ENCODE assay signal across 1 cellular context in the genomic region with DNA sequence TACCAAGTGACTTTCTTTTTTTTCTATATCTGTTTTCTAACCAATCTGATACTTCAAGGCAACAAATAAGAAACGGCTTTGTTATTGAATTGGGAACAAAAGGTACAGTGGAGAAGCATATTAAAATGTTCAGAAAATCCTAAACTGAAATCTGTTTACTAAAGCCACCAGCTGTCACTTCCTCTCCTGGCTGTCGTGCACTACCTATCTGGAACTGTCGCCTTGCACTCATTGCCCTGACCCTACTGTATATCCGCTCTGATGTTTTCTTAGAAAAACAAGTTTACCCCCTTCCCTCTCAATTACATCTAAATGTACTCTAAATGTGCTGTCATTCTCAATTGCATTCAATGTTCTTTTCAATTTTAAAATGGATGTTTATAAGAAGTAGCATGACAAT.
TF ChIP-seq lines count a peak whose summit lies in the region.

No MANE protein-coding gene starts in this region.

TF ChIP-seq in GM23338, 12 proteins besides CTCF, POLR2A, EP300 and RAD21 (continued from another document):
- TF ChIP-seq, protein P1, sequence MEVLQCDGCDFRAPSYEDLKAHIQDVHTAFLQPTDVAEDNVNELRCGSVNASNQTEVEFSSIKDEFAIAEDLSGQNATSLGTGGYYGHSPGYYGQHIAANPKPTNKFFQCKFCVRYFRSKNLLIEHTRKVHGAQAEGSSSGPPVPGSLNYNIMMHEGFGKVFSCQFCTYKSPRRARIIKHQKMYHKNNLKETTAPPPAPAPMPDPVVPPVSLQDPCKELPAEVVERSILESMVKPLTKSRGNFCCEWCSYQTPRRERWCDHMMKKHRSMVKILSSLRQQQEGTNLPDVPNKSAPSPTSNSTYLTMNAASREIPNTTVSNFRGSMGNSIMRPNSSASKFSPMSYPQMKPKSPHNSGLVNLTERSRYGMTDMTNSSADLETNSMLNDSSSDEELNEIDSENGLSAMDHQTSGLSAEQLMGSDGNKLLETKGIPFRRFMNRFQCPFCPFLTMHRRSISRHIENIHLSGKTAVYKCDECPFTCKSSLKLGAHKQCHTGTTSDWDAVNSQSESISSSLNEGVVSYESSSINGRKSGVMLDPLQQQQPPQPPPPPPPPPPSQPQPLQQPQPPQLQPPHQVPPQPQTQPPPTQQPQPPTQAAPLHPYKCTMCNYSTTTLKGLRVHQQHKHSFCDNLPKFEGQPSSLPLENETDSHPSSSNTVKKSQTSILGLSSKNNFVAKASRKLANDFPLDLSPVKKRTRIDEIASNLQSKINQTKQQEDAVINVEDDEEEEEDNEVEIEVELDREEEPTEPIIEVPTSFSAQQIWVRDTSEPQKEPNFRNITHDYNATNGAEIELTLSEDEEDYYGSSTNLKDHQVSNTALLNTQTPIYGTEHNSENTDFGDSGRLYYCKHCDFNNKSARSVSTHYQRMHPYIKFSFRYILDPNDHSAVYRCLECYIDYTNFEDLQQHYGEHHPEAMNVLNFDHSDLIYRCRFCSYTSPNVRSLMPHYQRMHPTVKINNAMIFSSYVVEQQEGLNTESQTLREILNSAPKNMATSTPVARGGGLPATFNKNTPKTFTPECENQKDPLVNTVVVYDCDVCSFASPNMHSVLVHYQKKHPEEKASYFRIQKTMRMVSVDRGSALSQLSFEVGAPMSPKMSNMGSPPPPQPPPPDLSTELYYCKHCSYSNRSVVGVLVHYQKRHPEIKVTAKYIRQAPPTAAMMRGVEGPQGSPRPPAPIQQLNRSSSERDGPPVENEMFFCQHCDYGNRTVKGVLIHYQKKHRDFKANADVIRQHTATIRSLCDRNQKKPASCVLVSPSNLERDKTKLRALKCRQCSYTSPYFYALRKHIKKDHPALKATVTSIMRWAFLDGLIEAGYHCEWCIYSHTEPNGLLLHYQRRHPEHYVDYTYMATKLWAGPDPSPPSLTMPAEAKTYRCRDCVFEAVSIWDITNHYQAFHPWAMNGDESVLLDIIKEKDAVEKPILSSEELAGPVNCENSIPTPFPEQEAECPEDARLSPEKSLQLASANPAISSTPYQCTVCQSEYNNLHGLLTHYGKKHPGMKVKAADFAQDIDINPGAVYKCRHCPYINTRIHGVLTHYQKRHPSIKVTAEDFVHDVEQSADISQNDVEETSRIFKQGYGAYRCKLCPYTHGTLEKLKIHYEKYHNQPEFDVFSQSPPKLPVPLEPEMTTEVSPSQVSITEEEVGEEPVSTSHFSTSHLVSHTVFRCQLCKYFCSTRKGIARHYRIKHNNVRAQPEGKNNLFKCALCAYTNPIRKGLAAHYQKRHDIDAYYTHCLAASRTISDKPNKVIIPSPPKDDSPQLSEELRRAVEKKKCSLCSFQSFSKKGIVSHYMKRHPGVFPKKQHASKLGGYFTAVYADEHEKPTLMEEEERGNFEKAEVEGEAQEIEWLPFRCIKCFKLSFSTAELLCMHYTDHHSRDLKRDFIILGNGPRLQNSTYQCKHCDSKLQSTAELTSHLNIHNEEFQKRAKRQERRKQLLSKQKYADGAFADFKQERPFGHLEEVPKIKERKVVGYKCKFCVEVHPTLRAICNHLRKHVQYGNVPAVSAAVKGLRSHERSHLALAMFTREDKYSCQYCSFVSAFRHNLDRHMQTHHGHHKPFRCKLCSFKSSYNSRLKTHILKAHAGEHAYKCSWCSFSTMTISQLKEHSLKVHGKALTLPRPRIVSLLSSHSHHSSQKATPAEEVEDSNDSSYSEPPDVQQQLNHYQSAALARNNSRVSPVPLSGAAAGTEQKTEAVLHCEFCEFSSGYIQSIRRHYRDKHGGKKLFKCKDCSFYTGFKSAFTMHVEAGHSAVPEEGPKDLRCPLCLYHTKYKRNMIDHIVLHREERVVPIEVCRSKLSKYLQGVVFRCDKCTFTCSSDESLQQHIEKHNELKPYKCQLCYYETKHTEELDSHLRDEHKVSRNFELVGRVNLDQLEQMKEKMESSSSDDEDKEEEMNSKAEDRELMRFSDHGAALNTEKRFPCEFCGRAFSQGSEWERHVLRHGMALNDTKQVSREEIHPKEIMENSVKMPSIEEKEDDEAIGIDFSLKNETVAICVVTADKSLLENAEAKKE (CRISPR knock-in tag; IDR thresholded peaks at IDR 0.05): no peak
- TF ChIP-seq STAT1 (IDR thresholded peaks at IDR 0.05; ENCODE audit: unreplicated experiment) (no peak), ZNF331 (CRISPR knock-in tag; IDR thresholded peaks at IDR 0.05; ENCODE audit: low read depth) (no peak), POLR2AphosphoS5 (IDR thresholded peaks at IDR 0.05; ENCODE audit: low read depth) (no peak)
